ENCODE assay signal across 8 cellular contexts in genomic region chr19:47430041-47430802, GRCh38. TPM values are rescaled to one million over a fixed set of nuclear protein-coding genes. Genes with fewer than 3 reads are reported as not detected.
DNase-seq lines count a peak whose midpoint lies in the region; ATAC-seq lines count a peak whose summit lies in the region.

No MANE protein-coding gene starts in this region.

- ATAC-seq in GM21717 (IDR thresholded peaks at IDR 0.05; ENCODE audit: unreplicated experiment) (no peak), GM19452 (IDR thresholded peaks at IDR 0.05; ENCODE audit: unreplicated experiment) (no peak), GM18517 (IDR thresholded peaks at IDR 0.05; ENCODE audit: unreplicated experiment) (no peak)

- peak overlapping the region; percentile 42 for H3K4me3 ChIP-seq in HUES64 (ENCODE audit: low read length)
- no peak overlapping the region for H3K4me3 ChIP-seq in Karpas-422 (ENCODE audit: low read length)

- no peaks in the 10 kb centered on the region for H3K9me3 ChIP-seq in HUES64 (ENCODE audit: insufficient read depth, low read depth, low read length)
- no peaks in the 10 kb centered on the region for H3K9me3 ChIP-seq in Karpas-422 (ENCODE audit: low read length)

- H3K27ac ChIP-seq in HUES64 (ENCODE audit: low read depth, low read length): no peak overlapping the region
- H3K27ac ChIP-seq in Karpas-422 (ENCODE audit: low read length): no peak overlapping the region

- H3K9ac ChIP-seq in HUES64 (ENCODE audit: low read depth, low read length) (peak overlapping the region; percentile 22; the same call in 1 of the 2 replicates), Karpas-422 (ENCODE audit: low read length) (no peak overlapping the region)

- no peaks in the 10 kb centered on the region for H3K9me2 ChIP-seq in Karpas-422 (replicated peaks; ENCODE audit: insufficient read depth, low read length)

- no peak overlapping the region for H3K4me2 ChIP-seq in Karpas-422 (ENCODE audit: low read depth, low read length, poor library complexity, severe bottlenecking)

- no peaks in the 10 kb centered on the region for H3K36me3 ChIP-seq in HUES64 (ENCODE audit: insufficient read depth, low read length)
- H3K36me3 ChIP-seq in Karpas-422 (ENCODE audit: insufficient read depth, low read length): no peaks in the 10 kb centered on the region

- DNase-seq in AG08395 (ENCODE audit: low spot score): peak; percentile 51
- peak; percentile 62 for DNase-seq in dermis blood vessel endothelial cell
- peak; percentile 47 for DNase-seq in mucosa of gallbladder (ENCODE audit: low spot score)
- no peak for DNase-seq in Karpas-422

- H3K79me2 ChIP-seq in Karpas-422 (ENCODE audit: low read length): no peaks in the 10 kb centered on the region

- H2AFZ ChIP-seq in Karpas-422 (ENCODE audit: low read length): no peak overlapping the region

- peaks cover 29% of the 10 kb centered on the region for H3K27me3 ChIP-seq in HUES64 (ENCODE audit: insufficient read depth, low read length)
- no peaks in the 10 kb centered on the region for H3K27me3 ChIP-seq in Karpas-422 (ENCODE audit: low read length)

- H3K4me1 ChIP-seq in HUES64 (ENCODE audit: insufficient read depth, low read length) (peaks cover 3% of the 10 kb centered on the region; the same call in 1 of the 2 replicates), Karpas-422 (ENCODE audit: low read length) (peaks cover 30% of the 10 kb centered on the region)

- 8% methylated on average over 69 of the region's 69 CpGs for WGBS in HUES64

- no peaks in the 10 kb centered on the region for H4K20me1 ChIP-seq in Karpas-422 (ENCODE audit: insufficient read depth, low read depth, low read length)

RNA-seq across cellular contexts. Expression of gene MEIS3, which starts 10.9 kb away (rescaled TPM):
- 64.8 TPM for polyA plus RNA-seq in HUES64 (2013, experiment 1 of 2)
- 85.5 TPM for polyA plus RNA-seq in HUES64 (2013, experiment 2 of 2)
- total RNA-seq in dermis blood vessel endothelial cell (0.37 TPM in 1 of 2 replicates, not detected in the other), mucosa of gallbladder (5.7 TPM)
- 3.3 and 11.2 TPM in 2 replicates for total RNA-seq in Karpas-422 (2014; rRNA removed; shearing (Covaris generic); ENCODE audit: low replicate concordance)

RNA-seq across cellular contexts. Expression of gene SLC8A2, which starts 41.5 kb away (rescaled TPM):
- 3.0 TPM for polyA plus RNA-seq in HUES64 (2013, experiment 1 of 2)
- 3.4 TPM for polyA plus RNA-seq in HUES64 (2013, experiment 2 of 2)
- total RNA-seq in dermis blood vessel endothelial cell (0.17 TPM in 1 of 2 replicates, not detected in the other), mucosa of gallbladder (5.1 TPM)
- 0.22 TPM in 1 of 2 replicates, not detected in the other for total RNA-seq in Karpas-422 (2014; rRNA removed; shearing (Covaris generic); ENCODE audit: low replicate concordance)

RNA-seq across cellular contexts. Expression of gene KPTN, which starts 53.8 kb away (rescaled TPM):
- polyA plus RNA-seq in HUES64 (2013, experiment 1 of 2): 22.5 TPM
- polyA plus RNA-seq in HUES64 (2013, experiment 2 of 2): 24.7 TPM
- total RNA-seq in dermis blood vessel endothelial cell (4.3 and 6.7 TPM in 2 replicates), mucosa of gallbladder (16.3 TPM)
- total RNA-seq in Karpas-422 (2014; rRNA removed; shearing (Covaris generic); ENCODE audit: low replicate concordance): 6.2 and 11.1 TPM in 2 replicates
